1 cellular context compared by ENCODE assay signal in the genomic region with DNA sequence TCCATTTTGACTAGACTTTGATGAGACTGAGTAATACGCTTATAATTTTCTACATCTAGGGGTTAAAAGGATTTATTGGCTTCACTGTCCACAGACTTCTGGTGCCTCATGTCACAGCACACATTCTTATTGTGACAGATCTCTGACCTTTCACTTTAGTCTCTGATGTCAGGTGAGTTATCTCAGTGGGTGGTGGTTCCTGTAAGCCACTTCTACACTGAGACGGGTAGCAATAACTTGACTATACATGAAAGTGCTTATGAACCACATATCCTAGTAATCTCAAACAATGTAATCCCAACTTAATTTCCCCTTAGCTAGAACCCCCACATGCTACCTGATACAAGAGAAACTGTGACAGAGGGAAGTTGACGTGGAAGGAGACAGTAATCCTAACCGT.
TF ChIP-seq lines count a peak whose summit lies in the region.

No MANE protein-coding gene starts in this region.

TF ChIP-seq in HEK293, 187 proteins besides CTCF, POLR2A, EP300 and RAD21 (continued from another document):
- TF ChIP-seq PRDM6 (tag by site-specific recombination; IDR thresholded peaks at IDR 0.05) (0 out of 2 replicates have a peak, but pooled peaks have one; percentile 6), ZNF24 (tag by site-specific recombination; IDR thresholded peaks at IDR 0.05) (no peak), TCF7L2 (IDR thresholded peaks at IDR 0.05; ENCODE audit: borderline replicate concordance, low read depth, low read length) (peak; percentile 65), ZNF138 (tag by site-specific recombination; IDR thresholded peaks at IDR 0.05; ENCODE audit: borderline replicate concordance) (no peak), GLIS1 (tag by site-specific recombination; IDR thresholded peaks at IDR 0.05) (0 out of 2 replicates have a peak, but pooled peaks have one; percentile 25)
- TF ChIP-seq, protein P1, sequence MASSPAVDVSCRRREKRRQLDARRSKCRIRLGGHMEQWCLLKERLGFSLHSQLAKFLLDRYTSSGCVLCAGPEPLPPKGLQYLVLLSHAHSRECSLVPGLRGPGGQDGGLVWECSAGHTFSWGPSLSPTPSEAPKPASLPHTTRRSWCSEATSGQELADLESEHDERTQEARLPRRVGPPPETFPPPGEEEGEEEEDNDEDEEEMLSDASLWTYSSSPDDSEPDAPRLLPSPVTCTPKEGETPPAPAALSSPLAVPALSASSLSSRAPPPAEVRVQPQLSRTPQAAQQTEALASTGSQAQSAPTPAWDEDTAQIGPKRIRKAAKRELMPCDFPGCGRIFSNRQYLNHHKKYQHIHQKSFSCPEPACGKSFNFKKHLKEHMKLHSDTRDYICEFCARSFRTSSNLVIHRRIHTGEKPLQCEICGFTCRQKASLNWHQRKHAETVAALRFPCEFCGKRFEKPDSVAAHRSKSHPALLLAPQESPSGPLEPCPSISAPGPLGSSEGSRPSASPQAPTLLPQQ (tag by site-specific recombination; IDR thresholded peaks at IDR 0.05) = no peak
